9 cellular contexts compared by ENCODE assay signal in genomic region chr3:72848703-72849081, GRCh38. TPM values are rescaled to one million over a fixed set of nuclear protein-coding genes. Genes with fewer than 3 reads are reported as not detected.
A peak's percentile ranks its signal among the peaks of the same experiment; 100 is the strongest.
DNase-seq lines count a peak whose midpoint lies in the region; ATAC-seq, FAIRE-seq and TF ChIP-seq lines count a peak whose summit lies in the region.
"Had no signal": no experiment of that assay in that cellular context is flagged by ENCODE, and none has a peak within 500 bp of the region (broad histone marks: within the 10 kb centered on the region; RNA-seq: fewer than 3 reads in every experiment).

No MANE protein-coding gene starts in this region.

- no peaks in the 10 kb centered on the region for H3K27me3 ChIP-seq in endocrine pancreas (ENCODE audit: control insufficient read depth, insufficient read depth, low read length)

- H3K36me3 Mint-ChIP-seq in neural crest cell (ENCODE audit: low read depth): no peaks in the 10 kb centered on the region

- peak overlapping the region; percentile 19 for H3K9ac ChIP-seq in endocrine pancreas (ENCODE audit: control insufficient read depth, insufficient read depth, low read length)

- H3K27me3 Mint-ChIP-seq in neural crest cell (ENCODE audit: low read depth): peaks cover 57% of the 10 kb centered on the region

- H3K4me3 Mint-ChIP-seq in neural crest cell: peak overlapping the region; percentile 88

- peaks cover 35% of the 10 kb centered on the region for H3K4me1 Mint-ChIP-seq in neural crest cell

- H3K36me3 ChIP-seq in endocrine pancreas (ENCODE audit: control insufficient read depth, insufficient read depth, low read length): no peaks in the 10 kb centered on the region

- no peak overlapping the region for H3K27ac Mint-ChIP-seq in neural crest cell (ENCODE audit: unreplicated experiment)

- H3K27ac ChIP-seq in C4-2B: peak overlapping the region; percentile 67

- no peak for DNase-seq in neural crest cell (ENCODE audit: low read depth, low spot score)
- no peak for DNase-seq in cortex of kidney (lab: John Stamatoyannopoulos, UW)
- no peak for DNase-seq in HTR-8/SVneo (ENCODE audit: insufficient read length, low spot score)

- peak overlapping the region; percentile 78 for H3K4me3 ChIP-seq in endocrine pancreas (ENCODE audit: control insufficient read depth, insufficient read depth, low read length)

- H3K4me1 ChIP-seq in endocrine pancreas (ENCODE audit: control insufficient read depth, insufficient read depth, low read length): peaks cover 11% of the 10 kb centered on the region

- no peak for TF ChIP-seq CTCF in C4-2B (conservative IDR thresholded peaks at IDR 0.05)
- no peak for TF ChIP-seq CTCF in neural crest cell (conservative IDR thresholded peaks at IDR 0.05)

- H3K9me3 ChIP-seq in endocrine pancreas (ENCODE audit: control insufficient read depth, low read length): no peaks in the 10 kb centered on the region

- H3K9me3 Mint-ChIP-seq in neural crest cell: no peaks in the 10 kb centered on the region

- no peak for FAIRE-seq in HTR-8/SVneo (lab: Jason Lieb, UNC)

- ATAC-seq in GM19043 (IDR thresholded peaks at IDR 0.05; ENCODE audit: low read depth, unreplicated experiment) (peak; percentile 39), HG03280 (IDR thresholded peaks at IDR 0.05; ENCODE audit: unreplicated experiment) (peak; percentile 39), SK-N-SH treated with all-trans-retinoic acid at 6 μM for 48 hours (peak; percentile 12)

TF ChIP-seq in SK-N-SH treated with all-trans-retinoic acid at 6 μM for 48 hours, 23 proteins besides CTCF, POLR2A, EP300 and RAD21:
- no peak for TF ChIP-seq ISL1 (CRISPR knock-in tag; IDR thresholded peaks at IDR 0.05)

RNA-seq across cellular contexts. Expression of gene SHQ1, which starts 0.4 kb away (rescaled TPM):
- 20.7 and 22.4 TPM in 2 replicates for total RNA-seq in neural crest cell

RNA-seq across cellular contexts. Expression of gene GXYLT2, which starts 39.2 kb away (rescaled TPM):
- 0.82 and 1.2 TPM in 2 replicates for total RNA-seq in neural crest cell
- total RNA-seq: T-helper 2 cell treated with Interferon-gamma antibody and Interleukin-4, amounts not matched to agents 100 ng/mL and 5 ng/mL, for 36 hours had no signal
